Comparison of ENCODE assay signal across 8 cellular contexts in the genomic region with DNA sequence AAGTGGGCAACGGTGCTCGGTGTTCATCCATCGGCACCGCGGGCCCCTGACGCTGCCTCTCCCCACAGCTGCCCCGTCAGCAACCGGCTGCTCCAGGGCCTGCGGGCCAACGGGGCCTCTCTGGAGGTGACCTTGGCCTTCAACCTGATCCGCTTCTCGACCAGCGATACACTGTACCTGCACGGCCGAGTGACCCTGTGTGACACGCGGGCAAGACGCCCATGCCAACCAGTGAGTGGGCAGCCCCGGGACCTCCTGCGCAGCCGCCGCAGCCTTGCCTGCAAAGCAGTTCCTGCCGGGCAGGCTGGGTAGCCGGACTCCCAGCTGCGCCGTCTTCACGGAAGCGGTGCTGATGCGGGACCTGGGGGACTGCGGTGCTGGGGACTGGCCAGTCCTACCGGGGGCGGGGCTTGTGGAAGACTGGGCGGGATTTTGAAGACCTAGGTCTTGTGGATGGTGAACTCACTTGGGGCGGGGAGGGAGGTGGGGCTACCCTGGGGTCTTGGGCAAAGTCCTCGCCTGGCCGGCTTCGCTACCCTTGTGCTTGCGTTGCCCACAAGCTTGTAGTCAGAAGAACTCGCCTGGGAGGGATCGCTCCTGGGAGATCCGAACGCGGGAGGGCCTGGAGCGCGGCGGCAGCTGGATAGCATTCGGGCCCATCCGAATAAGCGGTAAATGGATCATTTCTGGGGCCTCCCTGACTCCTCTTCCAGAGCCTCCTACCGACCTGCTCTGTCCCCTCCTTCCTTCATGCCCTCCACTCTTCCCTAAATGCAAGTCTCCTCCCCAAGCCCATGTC. TPM values are rescaled to one million over a fixed set of nuclear protein-coding genes. Genes with fewer than 3 reads are reported as not detected.
A peak's percentile ranks its signal among the peaks of the same experiment; 100 is the strongest.
DNase-seq lines count a peak whose midpoint lies in the region; ATAC-seq lines count a peak whose summit lies in the region.

No MANE protein-coding gene starts in this region.

- H3K4me3 ChIP-seq in H7 (ENCODE audit: insufficient read depth, low read depth, low read length) (peak overlapping the region; percentile 70), esophagus (ENCODE audit: low read depth in 1 of 2, low read length in 2 of 2) (peak overlapping the region; percentile 21 to 26), mononuclear cell (ENCODE audit: low read length) (peak overlapping the region; percentile 17)

- no peaks in the 10 kb centered on the region for H3K9me3 Mint-ChIP-seq in stimulated activated memory B cell treated with anti-CD40 and anti-IgM and Interleukin-4, amounts not matched to agents 10 μg/mL and 1 μg/mL and 100 μg/mL, for 72 hours

- peaks cover 39% of the 10 kb centered on the region for H3K27me3 Mint-ChIP-seq in stimulated activated memory B cell treated with anti-CD40 and anti-IgM and Interleukin-4, amounts not matched to agents 10 μg/mL and 1 μg/mL and 100 μg/mL, for 72 hours

- no peaks in the 10 kb centered on the region for H3K36me3 Mint-ChIP-seq in stimulated activated memory B cell treated with anti-CD40 and anti-IgM and Interleukin-4, amounts not matched to agents 10 μg/mL and 1 μg/mL and 100 μg/mL, for 72 hours

- ATAC-seq in stimulated activated memory B cell treated with anti-CD40 and anti-IgM and Interleukin-4, amounts not matched to agents 10 μg/mL and 1 μg/mL and 100 μg/mL, for 72 hours, result peak; percentile 71
- ATAC-seq in GM18873 (IDR thresholded peaks at IDR 0.05; ENCODE audit: low FRiP score, unreplicated experiment) (no peak), GM21360 (IDR thresholded peaks at IDR 0.05; ENCODE audit: unreplicated experiment) (no peak)

- peak overlapping the region; percentile 69 for H3K4me3 Mint-ChIP-seq in stimulated activated memory B cell treated with anti-CD40 and anti-IgM and Interleukin-4, amounts not matched to agents 10 μg/mL and 1 μg/mL and 100 μg/mL, for 72 hours

- peaks cover 19% of the 10 kb centered on the region for H3K27me3 ChIP-seq in H7 (ENCODE audit: control insufficient read depth, insufficient read depth, low read length)
- H3K27me3 ChIP-seq in esophagus (ENCODE audit: control insufficient read depth in 1 of 2, insufficient read depth in 2 of 2, low read length in 2 of 2), result no peaks in the 10 kb centered on the region
- no peaks in the 10 kb centered on the region for H3K27me3 ChIP-seq in mononuclear cell (ENCODE audit: insufficient read depth, low read length)

- no peak overlapping the region for H3K27ac Mint-ChIP-seq in stimulated activated memory B cell treated with anti-CD40 and anti-IgM and Interleukin-4, amounts not matched to agents 10 μg/mL and 1 μg/mL and 100 μg/mL, for 72 hours

- peaks cover 7 to 9% of the 10 kb centered on the region in 2 donors for H3K4me1 ChIP-seq in esophagus (ENCODE audit: control insufficient read depth in 2 of 2, insufficient read depth in 2 of 2, low read length in 1 of 2)
- peaks cover 11% of the 10 kb centered on the region for H3K4me1 ChIP-seq in mononuclear cell (ENCODE audit: insufficient read depth, low read length)

- no peak overlapping the region for H3K27ac ChIP-seq in esophagus (ENCODE audit: low read depth in 2 of 2, low read length in 1 of 2)

- H3K36me3 ChIP-seq in H7 (replicated peaks; ENCODE audit: control insufficient read depth, insufficient read depth, low read length) (no peaks in the 10 kb centered on the region), esophagus (ENCODE audit: control insufficient read depth in 2 of 2, insufficient read depth in 2 of 2, low read length in 1 of 2) (no peaks in the 10 kb centered on the region)

- H3K9me3 ChIP-seq in esophagus (ENCODE audit: control insufficient read depth in 2 of 2, insufficient read depth in 1 of 2, low read depth in 1 of 2, low read length in 1 of 2), result no peaks in the 10 kb centered on the region
- H3K9me3 ChIP-seq in mononuclear cell (ENCODE audit: low read depth, low read length), result no peaks in the 10 kb centered on the region

- peaks cover 8% of the 10 kb centered on the region for H3K4me1 Mint-ChIP-seq in stimulated activated memory B cell treated with anti-CD40 and anti-IgM and Interleukin-4, amounts not matched to agents 10 μg/mL and 1 μg/mL and 100 μg/mL, for 72 hours

- DNase-seq in H7 (peak; percentile 98), NCI-H128 (lab: John Stamatoyannopoulos, UW; ENCODE audit: unreplicated experiment) (no peak)
- peak; percentile 39 for DNase-seq in activated T-cell treated with anti-CD3 and anti-CD28 coated beads, Interleukin-2, amount 50 U/mL, for 1 hour

- 18 to 23% methylated on average over 46 to 50 of the region's 50 CpGs for WGBS in esophagus, 2 donors

RNA-seq across cellular contexts. Expression of gene CEP85, which starts 8.8 kb away (rescaled TPM):
- 60.1 and 69.7 TPM in 2 replicates for total RNA-seq in H7 (2014; rRNA removed; shearing (Covaris generic))
- polyA plus RNA-seq in esophagus, result 1 to 10 TPM; 5.3 to 5.9 TPM
- 12.9 TPM for total RNA-seq in mononuclear cell

RNA-seq across cellular contexts. Expression of gene CATSPER4, which starts 34.8 kb away (rescaled TPM):
- total RNA-seq in H7 (2014; rRNA removed; shearing (Covaris generic)), result 0.10 and 0.33 TPM in 2 replicates
- polyA plus RNA-seq in esophagus, result not detected
- total RNA-seq in mononuclear cell, result not detected

RNA-seq across cellular contexts. Expression of gene CNKSR1, which starts 47.9 kb away (rescaled TPM):
- 21.7 and 23.1 TPM in 2 replicates for total RNA-seq in H7 (2014; rRNA removed; shearing (Covaris generic))
- 10 to 100 TPM; 18.7 to 31.9 TPM for polyA plus RNA-seq in esophagus
- 0.42 TPM for total RNA-seq in mononuclear cell

RNA-seq across cellular contexts. Expression of gene ZNF593OS, which starts 53.6 kb away (rescaled TPM):
- 0.22 TPM in 1 of 2 replicates, not detected in the other for total RNA-seq in H7 (2014; rRNA removed; shearing (Covaris generic))
- polyA plus RNA-seq in esophagus, result under 1 TPM; 0.12 to 0.22 TPM
- not detected for total RNA-seq in mononuclear cell

RNA-seq across cellular contexts. Expression of gene SH3BGRL3, which starts 54.7 kb away (rescaled TPM):
- 40.8 and 56.7 TPM in 2 replicates for total RNA-seq in H7 (2014; rRNA removed; shearing (Covaris generic))
- polyA plus RNA-seq in esophagus, result 100 to 1,000 TPM; 170 to 299 TPM
- 59.2 TPM for total RNA-seq in mononuclear cell

Comparison
In these comparisons a context has a peak if more than half of its experiments do, and no peak if none do; other contexts are left out.
1. H3K4me3 ChIP-seq: peak in every context shown above with its lines; median percentile 70 in H7; 24 in esophagus; 17 in mononuclear cell.
2. RNA of gene CNKSR1, which starts 47.9 kb away (total RNA-seq): 21.7 to 23.1 TPM in H7; 0.42 TPM in mononuclear cell (single experiment); every median in the first group is over 10 times any median in the second.